In genomic region chr12:44696542-44696941, GRCh38 we compare ENCODE assay signal across 26 cellular contexts.
A peak's percentile ranks its signal among the peaks of the same experiment; 100 is the strongest.
DNase-seq lines count a peak whose midpoint lies in the region; ATAC-seq lines count a peak whose summit lies in the region.
"Had no signal": no experiment of that assay in that cellular context is flagged by ENCODE, and none has a peak within 500 bp of the region (broad histone marks: within the 10 kb centered on the region; RNA-seq: fewer than 3 reads in every experiment).

No MANE protein-coding gene starts in this region.

- no peak overlapping the region for H3K18ac ChIP-seq in mesenchymal stem cell (ENCODE audit: low read depth in 1 of 2, low read length in 2 of 2)

- no peak overlapping the region for H3K23ac ChIP-seq in mesenchymal stem cell (ENCODE audit: low read length in 2 of 2)

- H2BK12ac ChIP-seq in mesenchymal stem cell (ENCODE audit: low read length in 2 of 2): no peak overlapping the region

- no peaks in the 10 kb centered on the region for H3K4me1 ChIP-seq in mesenchymal stem cell (ENCODE audit: control insufficient read depth, insufficient read depth, low read depth, low read length)
- H3K4me1 ChIP-seq: ascending aorta; BLaER1 treated with 17β-estradiol and CSF1 and Interleukin-3, amounts not matched to agents 10 nM and 100 nM; heart right ventricle; upper lobe of right lung had no signal

- no peak overlapping the region for H4K91ac ChIP-seq in mesenchymal stem cell (ENCODE audit: low read length)

- no peaks in the 10 kb centered on the region for H3K27me3 ChIP-seq in mesenchymal stem cell (ENCODE audit: control insufficient read depth in 1 of 2, insufficient read depth in 1 of 2, low read length in 2 of 2)
- H3K27me3 ChIP-seq: ascending aorta; BLaER1 treated with 17β-estradiol and CSF1 and Interleukin-3, amounts not matched to agents 10 nM and 100 nM; heart right ventricle; upper lobe of right lung had no signal

- DNase-seq in COLO829 (ENCODE audit: low spot score) (peak; percentile 42), HS-5 (ENCODE audit: low read depth) (peak; percentile 2), astrocyte of the hippocampus (ENCODE audit: low read depth, low spot score) (peak; percentile 43), mesenchymal stem cell (peak; percentile 58), inferior parietal cortex (ENCODE audit: extremely low spot score) (no peak)
- no peak for DNase-seq in activated naive CD4-positive, alpha-beta T cell treated with Interleukin-2 at 50 U/mL for 16 hours
- DNase-seq: activated CD4-positive, alpha-beta T cell treated with anti-CD3 and anti-CD28 coated beads, Interleukin-2, amount 50 U/mL, for 4 hours; activated CD4-positive, CD25-positive, alpha-beta regulatory T cell; activated naive CD8-positive, alpha-beta T cell treated with anti-CD3 and anti-CD28 coated beads for 36 hours; GDM1; H9; heart right ventricle; NCI-H1105; NCI-H2029; NCI-H69; nucleus accumbens; stimulated activated CD4-positive, alpha-beta T cell treated with anti-CD3 and anti-CD28 coated beads, Interleukin-2, amount 100 ng/mL, for 24 hours; substantia nigra; upper lobe of right lung had no signal

- no peak overlapping the region for H3K14ac ChIP-seq in mesenchymal stem cell (ENCODE audit: low read length in 2 of 2)

- H4K8ac ChIP-seq in mesenchymal stem cell (ENCODE audit: low read length): no peak overlapping the region

- H2BK5ac ChIP-seq in mesenchymal stem cell (ENCODE audit: low read depth, low read length, poor library complexity, severe bottlenecking): no peak overlapping the region

- H2BK120ac ChIP-seq in mesenchymal stem cell (ENCODE audit: low read depth, low read length): no peak overlapping the region

- no peak overlapping the region for H2BK15ac ChIP-seq in mesenchymal stem cell (ENCODE audit: low read depth, poor library complexity, severe bottlenecking)

- ATAC-seq in GM21825 (IDR thresholded peaks at IDR 0.05; ENCODE audit: unreplicated experiment): no peak
- ATAC-seq in GM21528 (IDR thresholded peaks at IDR 0.05; ENCODE audit: low FRiP score, unreplicated experiment): no peak
- ATAC-seq: heart right ventricle, left lobe of liver, upper lobe of right lung had no signal

- H3K9ac ChIP-seq in mesenchymal stem cell (ENCODE audit: low read length): no peak overlapping the region
- H3K9ac ChIP-seq: BLaER1 treated with 17β-estradiol and CSF1 and Interleukin-3, amounts not matched to agents 10 nM and 100 nM had no signal

- H3K36me3 ChIP-seq in mesenchymal stem cell (ENCODE audit: control insufficient read depth in 1 of 2, insufficient read depth in 2 of 2, low read depth in 1 of 2, low read length in 2 of 2): no peaks in the 10 kb centered on the region
- H3K36me3 ChIP-seq: ascending aorta; BLaER1 treated with 17β-estradiol and CSF1 and Interleukin-3, amounts not matched to agents 10 nM and 100 nM; heart right ventricle; upper lobe of right lung had no signal

- H3K79me1 ChIP-seq in mesenchymal stem cell (replicated peaks; ENCODE audit: low read length, poor library complexity, severe bottlenecking): no peaks in the 10 kb centered on the region

- H3K9me3 ChIP-seq in mesenchymal stem cell (ENCODE audit: control insufficient read depth, low read length): no peaks in the 10 kb centered on the region
- H3K9me3 ChIP-seq: ascending aorta; BLaER1 treated with 17β-estradiol and CSF1 and Interleukin-3, amounts not matched to agents 10 nM and 100 nM; heart right ventricle; upper lobe of right lung had no signal

- no peak overlapping the region for H2AK5ac ChIP-seq in mesenchymal stem cell (ENCODE audit: low read length, severe bottlenecking)

- no peak overlapping the region for H3K4me2 ChIP-seq in mesenchymal stem cell (ENCODE audit: low read length, poor library complexity, severe bottlenecking)
- H3K4me2 ChIP-seq: BLaER1 treated with 17β-estradiol and CSF1 and Interleukin-3, amounts not matched to agents 10 nM and 100 nM; smooth muscle cell had no signal

- no peak overlapping the region for H3K27ac ChIP-seq in mesenchymal stem cell (ENCODE audit: low read length, poor library complexity, severe bottlenecking)
- H3K27ac ChIP-seq: ascending aorta; BLaER1 treated with 17β-estradiol and CSF1 and Interleukin-3, amounts not matched to agents 10 nM and 100 nM; epithelial cell of prostate; heart right ventricle; upper lobe of right lung had no signal

- no peak overlapping the region for H3K4ac ChIP-seq in mesenchymal stem cell (ENCODE audit: low read depth in 1 of 2, low read length in 2 of 2)

- no peak overlapping the region for H3K4me3 ChIP-seq in mesenchymal stem cell (ENCODE audit: insufficient read depth in 1 of 2, low read depth in 1 of 2, low read length in 2 of 2)
- H3K4me3 ChIP-seq: ascending aorta; BLaER1 treated with 17β-estradiol and CSF1 and Interleukin-3, amounts not matched to agents 10 nM and 100 nM; heart right ventricle; smooth muscle cell; upper lobe of right lung had no signal

- H2AFZ ChIP-seq in mesenchymal stem cell (ENCODE audit: low read depth, low read length): no peak overlapping the region

Comparison
In these comparisons a context has a peak if more than half of its experiments do, and no peak if none do; other contexts are left out.
1. DNase-seq: peak in COLO829 (single experiment), HS-5 (single experiment), astrocyte of the hippocampus (single experiment) and mesenchymal stem cell (single experiment); none in inferior parietal cortex (single experiment) and activated naive CD4-positive, alpha-beta T cell treated with Interleukin-2 at 50 U/mL for 16 hours (single experiment).